14 cellular contexts compared by ENCODE assay signal in genomic region chr19:49763230-49763629, GRCh38. TPM values are rescaled to one million over a fixed set of nuclear protein-coding genes. Genes with fewer than 3 reads are reported as not detected.
A peak's percentile ranks its signal among the peaks of the same experiment; 100 is the strongest.
DNase-seq lines count a peak whose midpoint lies in the region; ATAC-seq lines count a peak whose summit lies in the region.
"Had no signal": no experiment of that assay in that cellular context is flagged by ENCODE, and none has a peak within 500 bp of the region (broad histone marks: within the 10 kb centered on the region; RNA-seq: fewer than 3 reads in every experiment).

A gene with protein sequence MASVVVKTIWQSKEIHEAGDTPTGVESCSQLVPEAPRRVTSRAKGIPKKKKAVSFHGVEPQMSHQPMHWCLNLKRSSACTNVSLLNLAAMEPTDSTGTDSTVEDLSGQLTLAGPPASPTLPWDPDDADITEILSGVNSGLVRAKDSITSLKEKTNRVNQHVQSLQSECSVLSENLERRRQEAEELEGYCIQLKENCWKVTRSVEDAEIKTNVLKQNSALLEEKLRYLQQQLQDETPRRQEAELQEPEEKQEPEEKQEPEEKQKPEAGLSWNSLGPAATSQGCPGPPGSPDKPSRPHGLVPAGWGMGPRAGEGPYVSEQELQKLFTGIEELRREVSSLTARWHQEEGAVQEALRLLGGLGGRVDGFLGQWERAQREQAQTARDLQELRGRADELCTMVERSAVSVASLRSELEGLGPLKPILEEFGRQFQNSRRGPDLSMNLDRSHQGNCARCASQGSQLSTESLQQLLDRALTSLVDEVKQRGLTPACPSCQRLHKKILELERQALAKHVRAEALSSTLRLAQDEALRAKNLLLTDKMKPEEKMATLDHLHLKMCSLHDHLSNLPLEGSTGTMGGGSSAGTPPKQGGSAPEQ (minus strand): TSS chr19:49763306. CDS start chr19:49763247, 59 bp downstream.

- H3K9me3 Mint-ChIP-seq in activated CD8-positive, alpha-beta T cell treated with anti-CD3 and anti-CD28 coated beads, Interleukin-2, amount 10 ng/mL, durations not matched to agents 7 days and 5 days (ENCODE audit: insufficient read depth), result no peaks in the 10 kb centered on the region
- H3K9me3 Mint-ChIP-seq in naive thymus-derived CD4-positive, alpha-beta T cell, result peaks cover 0 to 2% (median 0%) of the 10 kb centered on the region in 11 donors
- H3K9me3 Mint-ChIP-seq: activated B cell treated with CpG ODN at 0.5 μM for 24 hours had no signal

- H3K9me3 ChIP-seq in right cardiac atrium (ENCODE audit: control insufficient read depth, low read length), result no peaks in the 10 kb centered on the region
- no peaks in the 10 kb centered on the region for H3K9me3 ChIP-seq in naive thymus-derived CD4-positive, alpha-beta T cell (ENCODE audit: control insufficient read depth in 2 of 3, low read length in 3 of 3)
- H3K9me3 ChIP-seq: BLaER1 had no signal

- H3K36me3 ChIP-seq in naive thymus-derived CD4-positive, alpha-beta T cell (ENCODE audit: control insufficient read depth in 2 of 3, insufficient read depth in 3 of 3, low read length in 3 of 3), result peaks cover 0 to 7% (median 0%) of the 10 kb centered on the region in 3 experiments
- H3K36me3 ChIP-seq: BLaER1 had no signal

- CTCF ChIA-PET in activated CD8-positive, alpha-beta T cell treated with anti-CD3 and anti-CD28 coated beads, Interleukin-2, amount 10 ng/mL, durations not matched to agents 7 days and 5 days (lab: Charles Lee), result interaction anchor here (0.7 kb wide), 1 partner anchor 46 kb away, joined by 3 read pairs; no protein-coding TSS in a partner anchor
- CTCF ChIA-PET in naive thymus-derived CD4-positive, alpha-beta T cell (lab: Charles Lee), result no interaction called here

- peaks cover 23% of the 10 kb centered on the region for H3K4me1 Mint-ChIP-seq in activated CD8-positive, alpha-beta T cell treated with anti-CD3 and anti-CD28 coated beads, Interleukin-2, amount 10 ng/mL, durations not matched to agents 7 days and 5 days (ENCODE audit: low read depth)
- H3K4me1 Mint-ChIP-seq in naive thymus-derived CD4-positive, alpha-beta T cell, result peaks cover 11 to 22% (median 19%) of the 10 kb centered on the region in 7 donors

- H3K27me3 ChIP-seq in right cardiac atrium (ENCODE audit: control insufficient read depth, insufficient read depth), result no peaks in the 10 kb centered on the region
- no peaks in the 10 kb centered on the region for H3K27me3 ChIP-seq in naive thymus-derived CD4-positive, alpha-beta T cell (ENCODE audit: control insufficient read depth in 2 of 2, insufficient read depth in 2 of 2, low read length in 2 of 2)
- H3K27me3 ChIP-seq: BLaER1 had no signal

- POLR2A ChIA-PET in activated CD8-positive, alpha-beta T cell treated with anti-CD3 and anti-CD28 coated beads, Interleukin-2, amount 10 ng/mL, durations not matched to agents 7 days and 5 days (lab: Charles Lee), result interaction anchor here (0.6 kb wide), 1 partner anchor 131 kb away, joined by 3 read pairs; no protein-coding TSS in a partner anchor
- POLR2A ChIA-PET in naive thymus-derived CD4-positive, alpha-beta T cell (lab: Charles Lee), result interaction anchor here (0.7 to 1.0 kb wide), 2 partner anchors 46 to 1430 kb away, joined by 3 to 4 read pairs; no protein-coding TSS in a partner anchor

- H3K4me3 ChIP-seq in right cardiac atrium (ENCODE audit: low read length), result no peak within 1 kb of the TSS
- no peak within 1 kb of the TSS for H3K4me3 ChIP-seq in naive thymus-derived CD4-positive, alpha-beta T cell (ENCODE audit: low read length)
- H3K4me3 ChIP-seq: BLaER1, PC-9 had no signal

- 75% methylated on average over 6 of the region's 6 CpGs for WGBS in right cardiac atrium

- intact Hi-C loops in right cardiac atrium (cut with DNase I), result loop anchor here in 1 of 4 donors (10.0 kb wide), 1 partner anchor 78 kb away; the partner anchor contains the start of gene ADM5
- intact Hi-C loops in Right ventricle myocardium inferior (cut with DNase I), result loop anchor here (5.0 to 10.0 kb wide), 3 partner anchors 71 to 678 kb away; partner anchors contain the start of genes ALDH16A1, CPT1C, PIH1D1 and SNRNP70
- intact Hi-C loops in naive thymus-derived CD4-positive, alpha-beta T cell (cut with micrococcal nuclease), result no loop called here

- H3K4me1 ChIP-seq in right cardiac atrium (ENCODE audit: control insufficient read depth, insufficient read depth, low read length), result peaks cover 5% of the 10 kb centered on the region
- H3K4me1 ChIP-seq in naive thymus-derived CD4-positive, alpha-beta T cell (ENCODE audit: control insufficient read depth in 2 of 2, insufficient read depth in 2 of 2, low read length in 2 of 2), result peaks cover 6 to 16% of the 10 kb centered on the region in 2 donors

- H3K27ac Mint-ChIP-seq in activated CD8-positive, alpha-beta T cell treated with anti-CD3 and anti-CD28 coated beads, Interleukin-2, amount 10 ng/mL, durations not matched to agents 7 days and 5 days, result peak within 1 kb of the TSS; percentile 74
- H3K27ac Mint-ChIP-seq in naive thymus-derived CD4-positive, alpha-beta T cell, result peak within 1 kb of the TSS in 6 of 9 donors; percentile 2 to 73 (median 41)
- H3K27ac Mint-ChIP-seq: activated B cell treated with CpG ODN at 0.5 μM for 24 hours had no signal

- peaks cover 4% of the 10 kb centered on the region for H3K36me3 Mint-ChIP-seq in activated CD8-positive, alpha-beta T cell treated with anti-CD3 and anti-CD28 coated beads, Interleukin-2, amount 10 ng/mL, durations not matched to agents 7 days and 5 days (ENCODE audit: low read depth)
- no peaks in the 10 kb centered on the region for H3K36me3 Mint-ChIP-seq in naive thymus-derived CD4-positive, alpha-beta T cell

- ATAC-seq in right cardiac atrium, result no peak
- ATAC-seq in Right ventricle myocardium inferior, result no peak
- ATAC-seq in activated CD8-positive, alpha-beta T cell treated with anti-CD3 and anti-CD28 coated beads, Interleukin-2, amount 10 ng/mL, durations not matched to agents 7 days and 5 days, result no peak
- ATAC-seq in naive thymus-derived CD4-positive, alpha-beta T cell, result no peak
- ATAC-seq in HG02852 (IDR thresholded peaks at IDR 0.05; ENCODE audit: unreplicated experiment), result no peak

- H3K27ac ChIP-seq in right cardiac atrium (ENCODE audit: low read length), result peak within 1 kb of the TSS; percentile 55
- no peak within 1 kb of the TSS for H3K27ac ChIP-seq in naive thymus-derived CD4-positive, alpha-beta T cell (ENCODE audit: low read depth, low read length)
- H3K27ac ChIP-seq: BLaER1, PC-9 had no signal

- H3K27me3 Mint-ChIP-seq in activated CD8-positive, alpha-beta T cell treated with anti-CD3 and anti-CD28 coated beads, Interleukin-2, amount 10 ng/mL, durations not matched to agents 7 days and 5 days (ENCODE audit: low read depth), result peaks cover 3% of the 10 kb centered on the region
- peaks cover 0 to 3% (median 0%) of the 10 kb centered on the region in 5 donors for H3K27me3 Mint-ChIP-seq in naive thymus-derived CD4-positive, alpha-beta T cell
- H3K27me3 Mint-ChIP-seq: activated B cell treated with CpG ODN at 0.5 μM for 24 hours had no signal

- peak within 1 kb of the TSS; percentile 8 for H3K4me3 Mint-ChIP-seq in activated CD8-positive, alpha-beta T cell treated with anti-CD3 and anti-CD28 coated beads, Interleukin-2, amount 10 ng/mL, durations not matched to agents 7 days and 5 days
- H3K4me3 Mint-ChIP-seq in naive thymus-derived CD4-positive, alpha-beta T cell, result peak within 1 kb of the TSS in 5 of 10 donors; percentile 11 to 69 (median 46)
- H3K4me3 Mint-ChIP-seq: activated B cell treated with CpG ODN at 0.5 μM for 24 hours had no signal

- DNase-seq in right cardiac atrium (no peak), Right ventricle myocardium inferior (ENCODE audit: missing footprints) (no peak), mesenteric fat pad (ENCODE audit: low spot score) (no peak), OCI-M1 (lab: John Stamatoyannopoulos, UW) (no peak)
- DNase-seq in activated CD8-positive, alpha-beta T cell treated with anti-CD3 and anti-CD28 coated beads, Interleukin-2, amount 10 ng/mL, durations not matched to agents 7 days and 5 days, result no peak
- DNase-seq in naive thymus-derived CD4-positive, alpha-beta T cell, result no peak
- DNase-seq: activated B cell treated with CpG ODN at 0.5 μM for 24 hours; activated T-cell treated with anti-CD3 and anti-CD28 coated beads, Interleukin-2, amount 50 U/mL, for 1 hour; NCI-H1930; NCI-H526; PC-9 had no signal

RNA-seq across cellular contexts. Expression of the gene that starts here (rescaled TPM):
- 1 to 10 TPM in 3 of 4 donors, under 1 TPM in 1; 0.59 to 1.4 (median 1.2) TPM for total RNA-seq in right cardiac atrium
- 1.1 TPM for polyA plus RNA-seq in right cardiac atrium
- 0.57 TPM for total RNA-seq in Right ventricle myocardium inferior
- 1 to 10 TPM; 1.1 to 1.5 TPM for total RNA-seq in activated CD8-positive, alpha-beta T cell treated with anti-CD3 and anti-CD28 coated beads, Interleukin-2, amount 10 ng/mL, durations not matched to agents 7 days and 5 days
- 1 to 10 TPM; 1.4 to 3.6 (median 2.8) TPM for total RNA-seq in naive thymus-derived CD4-positive, alpha-beta T cell
- 1 to 10 TPM in 1 of 2 donors, under 1 TPM in 1; 0.51 to 1.1 TPM for polyA plus RNA-seq in naive thymus-derived CD4-positive, alpha-beta T cell
- 1.0 TPM for total RNA-seq in mesenteric fat pad
- total RNA-seq: Daoy, PC-9 had no signal
